In the genomic region with DNA sequence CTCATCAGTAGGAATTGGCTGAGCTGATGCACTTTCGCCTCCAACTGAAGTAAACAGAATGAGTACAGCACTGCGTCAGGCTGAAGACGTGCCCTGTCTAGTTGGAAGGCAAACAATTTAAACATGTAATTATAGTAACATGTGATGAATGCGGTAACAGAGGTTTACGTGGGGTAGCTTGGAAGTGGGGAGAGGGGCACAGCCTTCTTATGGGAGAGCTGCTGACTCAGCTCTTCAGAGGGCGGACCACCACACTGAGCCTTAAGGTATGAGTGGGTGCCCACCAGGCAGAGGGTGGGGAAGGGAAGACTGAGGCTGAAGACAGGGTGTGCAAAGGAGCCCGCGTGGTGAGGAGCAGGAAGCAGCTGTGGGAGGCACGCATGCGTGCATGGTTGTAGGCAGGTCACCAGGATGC, we compare ENCODE assay signal across 1 cellular context.
TF ChIP-seq lines count a peak whose summit lies in the region.

No MANE protein-coding gene starts in this region.

TF ChIP-seq in HepG2, 621 proteins besides CTCF, POLR2A, EP300 and RAD21:
- TF ChIP-seq, protein P1, sequence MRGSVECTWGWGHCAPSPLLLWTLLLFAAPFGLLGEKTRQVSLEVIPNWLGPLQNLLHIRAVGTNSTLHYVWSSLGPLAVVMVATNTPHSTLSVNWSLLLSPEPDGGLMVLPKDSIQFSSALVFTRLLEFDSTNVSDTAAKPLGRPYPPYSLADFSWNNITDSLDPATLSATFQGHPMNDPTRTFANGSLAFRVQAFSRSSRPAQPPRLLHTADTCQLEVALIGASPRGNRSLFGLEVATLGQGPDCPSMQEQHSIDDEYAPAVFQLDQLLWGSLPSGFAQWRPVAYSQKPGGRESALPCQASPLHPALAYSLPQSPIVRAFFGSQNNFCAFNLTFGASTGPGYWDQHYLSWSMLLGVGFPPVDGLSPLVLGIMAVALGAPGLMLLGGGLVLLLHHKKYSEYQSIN (CRISPR knock-in tag; IDR thresholded peaks at IDR 0.05; ENCODE audit: borderline replicate concordance), result no peak
- TF ChIP-seq TBX2 (CRISPR knock-in tag; IDR thresholded peaks at IDR 0.05; ENCODE audit: borderline replicate concordance) (no peak), GABPB1 (CRISPR knock-in tag; IDR thresholded peaks at IDR 0.05) (no peak), SP1 (IDR thresholded peaks at IDR 0.05) (no peak), SP1 (CRISPR knock-in tag; IDR thresholded peaks at IDR 0.05) (no peak), ZSCAN12 (CRISPR knock-in tag; IDR thresholded peaks at IDR 0.05) (no peak), NR2F6 (IDR thresholded peaks at IDR 0.05) (no peak), NR2F6 (CRISPR knock-in tag; IDR thresholded peaks at IDR 0.05) (no peak), CC2D1A (CRISPR knock-in tag; IDR thresholded peaks at IDR 0.05) (no peak), MTERF4 (CRISPR knock-in tag; IDR thresholded peaks at IDR 0.05) (no peak), KDM6A (CRISPR knock-in tag; IDR thresholded peaks at IDR 0.05; ENCODE audit: low read depth) (no peak), ZFP36 (IDR thresholded peaks at IDR 0.05; ENCODE audit: borderline replicate concordance, low read depth, low read length, partially characterized antibody) (no peak), MAFF (IDR thresholded peaks at IDR 0.05; ENCODE audit: low read depth, low read length) (peak; percentile 66), ZMAT3 (CRISPR knock-in tag; conservative IDR thresholded peaks at IDR 0.05) (no peak), MAFK (conservative IDR thresholded peaks at IDR 0.05 in 1 of 2, IDR thresholded peaks at IDR 0.05 in 1 of 2; ENCODE audit: low read length in 2 of 2) (peak; percentile 76 to 90)
